ENCODE assay signal across 16 cellular contexts in the genomic region with DNA sequence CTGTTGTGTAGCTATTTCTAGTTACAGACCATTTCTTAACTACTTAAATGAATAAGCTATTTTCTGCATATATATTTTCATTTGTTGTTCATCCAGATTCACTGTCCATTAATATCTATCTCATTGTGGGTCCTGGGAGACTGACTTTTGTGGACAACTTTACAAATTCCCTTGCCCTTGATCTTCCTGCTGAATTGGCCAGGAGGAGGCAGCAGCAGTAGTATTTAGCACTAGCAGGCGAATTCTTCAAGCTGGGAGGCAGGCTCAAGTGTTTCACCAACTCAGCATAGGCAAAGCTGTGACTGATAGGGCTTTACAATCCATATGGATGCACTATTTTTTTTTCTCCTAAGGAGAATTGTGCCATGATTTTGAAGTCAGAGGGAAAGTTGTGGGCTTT.
DNase-seq lines count a peak whose midpoint lies in the region; ATAC-seq, FAIRE-seq and TF ChIP-seq lines count a peak whose summit lies in the region.
"Had no signal": no experiment of that assay in that cellular context is flagged by ENCODE, and none has a peak within 500 bp of the region (broad histone marks: within the 10 kb centered on the region; RNA-seq: fewer than 3 reads in every experiment).

No MANE protein-coding gene starts in this region.

- H3K9me3 ChIP-seq in kidney (ENCODE audit: control insufficient read depth in 1 of 2, low read length in 2 of 2), result peaks cover 0 to 2% of the 10 kb centered on the region in 2 donors
- no peaks in the 10 kb centered on the region for H3K9me3 ChIP-seq in uterus

- no peaks in the 10 kb centered on the region for H3K27me3 Mint-ChIP-seq in activated CD4-positive, alpha-beta memory T cell treated with anti-CD3 and anti-CD28 coated beads for 36 hours
- H3K27me3 Mint-ChIP-seq: activated CD4-positive, alpha-beta T cell treated with anti-CD3 and anti-CD28 coated beads, Interleukin-2, amount 10 ng/mL, durations not matched to agents 7 days and 5 days had no signal

- DNase-seq in A172 (ENCODE audit: low spot score) (peak; percentile 29), HEK293T (ENCODE audit: extremely low spot score) (peak; percentile 5), UCSD-AML1 (lab: John Stamatoyannopoulos, UW; ENCODE audit: unreplicated experiment) (peak; percentile 3), kidney (no peak), uterus (no peak), foreskin keratinocyte (no peak)
- DNase-seq in activated CD4-positive, alpha-beta memory T cell treated with anti-CD3 and anti-CD28 coated beads for 36 hours, result no peak
- DNase-seq: activated CD4-positive, alpha-beta T cell treated with anti-CD3 and anti-CD28 coated beads, Interleukin-2, amount 10 ng/mL, durations not matched to agents 7 days and 5 days; activated naive CD4-positive, alpha-beta T cell treated with Interleukin-2 at 50 U/mL for 16 hours; NCI-H1436; NK-92 treated with Interleukin-12 subunit alpha and Interleukin-12 subunit beta, amount 100 ng/mL, for 24 hours; stimulated activated naive CD8-positive, alpha-beta T cell treated with anti-CD3 and anti-CD28 coated beads, Interleukin-15, Interleukin-2, amounts not matched to agents 100 U/mL and 50 U/mL, for 24 hours had no signal

- TF ChIP-seq CTCF in kidney (IDR thresholded peaks at IDR 0.05; ENCODE audit: borderline replicate concordance, extremely low read depth, insufficient read depth) (peak; percentile 33), uterus (IDR thresholded peaks at IDR 0.05) (no peak), foreskin keratinocyte (conservative IDR thresholded peaks at IDR 0.05) (no peak)

- H3K27ac ChIP-seq in kidney (ENCODE audit: low read depth in 2 of 2, low read length in 2 of 2), result no peak overlapping the region
- H3K27ac ChIP-seq in uterus, result no peak overlapping the region
- H3K27ac ChIP-seq in foreskin keratinocyte, result no peak overlapping the region
- H3K27ac ChIP-seq: cardiac muscle cell had no signal

- H3K36me3 ChIP-seq in kidney (ENCODE audit: control insufficient read depth in 1 of 2, insufficient read depth in 2 of 2, low read length in 2 of 2) (no peaks in the 10 kb centered on the region), uterus (no peaks in the 10 kb centered on the region)
- H3K36me3 ChIP-seq: cardiac muscle cell had no signal

- H3K27me3 ChIP-seq in uterus (no peaks in the 10 kb centered on the region), foreskin keratinocyte (no peaks in the 10 kb centered on the region)
- H3K27me3 ChIP-seq: cardiac muscle cell had no signal

- POLR2A ChIA-PET in HEK293T (lab: Yijun Ruan, JAX), result no interaction called here
- POLR2A ChIA-PET in activated CD4-positive, alpha-beta memory T cell treated with anti-CD3 and anti-CD28 coated beads for 36 hours (lab: Charles Lee), result no interaction called here

- H3K4me3 Mint-ChIP-seq in activated CD4-positive, alpha-beta memory T cell treated with anti-CD3 and anti-CD28 coated beads for 36 hours, result no peak overlapping the region
- H3K4me3 Mint-ChIP-seq: activated CD4-positive, alpha-beta T cell treated with anti-CD3 and anti-CD28 coated beads, Interleukin-2, amount 10 ng/mL, durations not matched to agents 7 days and 5 days had no signal

- H3K27ac Mint-ChIP-seq in activated CD4-positive, alpha-beta memory T cell treated with anti-CD3 and anti-CD28 coated beads for 36 hours, result no peak overlapping the region
- H3K27ac Mint-ChIP-seq: activated CD4-positive, alpha-beta T cell treated with anti-CD3 and anti-CD28 coated beads, Interleukin-2, amount 10 ng/mL, durations not matched to agents 7 days and 5 days had no signal

- no peaks in the 10 kb centered on the region for H3K36me3 Mint-ChIP-seq in activated CD4-positive, alpha-beta memory T cell treated with anti-CD3 and anti-CD28 coated beads for 36 hours

- no peak for FAIRE-seq in kidney (lab: Jason Lieb, UNC)
- FAIRE-seq: H54 had no signal

- ATAC-seq in HG02973 (IDR thresholded peaks at IDR 0.05; ENCODE audit: unreplicated experiment), result no peak
- ATAC-seq in foreskin keratinocyte, result no peak
- ATAC-seq: sciatic nerve; stimulated activated naive CD8-positive, alpha-beta T cell treated with anti-CD3 and anti-CD28 coated beads, Interleukin-15, Interleukin-2, amounts not matched to agents 100 U/mL and 50 U/mL, for 24 hours had no signal

- H3K4me1 Mint-ChIP-seq in activated CD4-positive, alpha-beta memory T cell treated with anti-CD3 and anti-CD28 coated beads for 36 hours (ENCODE audit: low read depth), result no peaks in the 10 kb centered on the region
- H3K4me1 Mint-ChIP-seq: activated CD4-positive, alpha-beta T cell treated with anti-CD3 and anti-CD28 coated beads, Interleukin-2, amount 10 ng/mL, durations not matched to agents 7 days and 5 days had no signal

- H3K4me3 ChIP-seq in kidney (ENCODE audit: low read length in 2 of 2) (no peak overlapping the region), uterus (no peak overlapping the region)
- H3K4me3 ChIP-seq: cardiac muscle cell had no signal

- peaks cover 4% of the 10 kb centered on the region for H3K9me3 Mint-ChIP-seq in activated CD4-positive, alpha-beta memory T cell treated with anti-CD3 and anti-CD28 coated beads for 36 hours
- H3K9me3 Mint-ChIP-seq: activated CD4-positive, alpha-beta T cell treated with anti-CD3 and anti-CD28 coated beads, Interleukin-2, amount 10 ng/mL, durations not matched to agents 7 days and 5 days had no signal

- intact Hi-C loops in kidney (cut with DNase I), result no loop called here
- intact Hi-C loops in uterus (cut with DNase I; ENCODE audit: low total_unique reads), result no loop called here
- intact Hi-C loops in activated CD4-positive, alpha-beta memory T cell treated with anti-CD3 and anti-CD28 coated beads for 36 hours (cut with micrococcal nuclease), result no loop called here

- TF ChIP-seq POLR2A in uterus (IDR thresholded peaks at IDR 0.05), result no peak

- CTCF ChIA-PET in HEK293T (lab: Yijun Ruan, JAX), result no interaction called here
- CTCF ChIA-PET in activated CD4-positive, alpha-beta memory T cell treated with anti-CD3 and anti-CD28 coated beads for 36 hours (lab: Charles Lee), result no interaction called here

- H3K4me1 ChIP-seq in kidney (ENCODE audit: control insufficient read depth in 1 of 2, insufficient read depth in 1 of 2, low read depth in 1 of 2, low read length in 2 of 2) (no peaks in the 10 kb centered on the region), uterus (no peaks in the 10 kb centered on the region), foreskin keratinocyte (no peaks in the 10 kb centered on the region)

- H3K9ac ChIP-seq in kidney (ENCODE audit: low read length in 2 of 2), result no peak overlapping the region

TF ChIP-seq in HEK293T, 16 proteins besides CTCF, POLR2A, EP300 and RAD21:
- TF ChIP-seq CTBP1 (IDR thresholded peaks at IDR 0.05; ENCODE audit: borderline replicate concordance) (no peak), NFRKB (IDR thresholded peaks at IDR 0.05) (no peak), HDGF (IDR thresholded peaks at IDR 0.05; ENCODE audit: borderline replicate concordance) (no peak), L3MBTL2 (conservative IDR thresholded peaks at IDR 0.05) (no peak), FOXM1 (IDR thresholded peaks at IDR 0.05; ENCODE audit: borderline replicate concordance) (no peak), SP1 (IDR thresholded peaks at IDR 0.05) (no peak), LEF1 (IDR thresholded peaks at IDR 0.05; ENCODE audit: borderline replicate concordance) (no peak), BHLHE40 (IDR thresholded peaks at IDR 0.05; ENCODE audit: borderline replicate concordance) (no peak), ARNT (IDR thresholded peaks at IDR 0.05) (no peak), FOXA1 (IDR thresholded peaks at IDR 0.05) (no peak), TARDBP (IDR thresholded peaks at IDR 0.05) (no peak), SUZ12 (IDR thresholded peaks at IDR 0.05) (no peak)
- TF ChIP-seq, protein P1, sequence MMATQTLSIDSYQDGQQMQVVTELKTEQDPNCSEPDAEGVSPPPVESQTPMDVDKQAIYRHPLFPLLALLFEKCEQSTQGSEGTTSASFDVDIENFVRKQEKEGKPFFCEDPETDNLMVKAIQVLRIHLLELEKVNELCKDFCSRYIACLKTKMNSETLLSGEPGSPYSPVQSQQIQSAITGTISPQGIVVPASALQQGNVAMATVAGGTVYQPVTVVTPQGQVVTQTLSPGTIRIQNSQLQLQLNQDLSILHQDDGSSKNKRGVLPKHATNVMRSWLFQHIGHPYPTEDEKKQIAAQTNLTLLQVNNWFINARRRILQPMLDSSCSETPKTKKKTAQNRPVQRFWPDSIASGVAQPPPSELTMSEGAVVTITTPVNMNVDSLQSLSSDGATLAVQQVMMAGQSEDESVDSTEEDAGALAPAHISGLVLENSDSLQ (IDR thresholded peaks at IDR 0.05), result no peak

Comparison
In these comparisons a context has a peak if more than half of its experiments do, and no peak if none do; other contexts are left out.
1. DNase-seq: peak in A172 (single experiment), HEK293T (single experiment) and UCSD-AML1 (single experiment); none in kidney (single experiment), uterus (0 of 2), activated CD4-positive, alpha-beta memory T cell treated with anti-CD3 and anti-CD28 coated beads for 36 hours (single experiment) and foreskin keratinocyte (0 of 2).